ENCODE assay signal across 33 cellular contexts in the genomic region with DNA sequence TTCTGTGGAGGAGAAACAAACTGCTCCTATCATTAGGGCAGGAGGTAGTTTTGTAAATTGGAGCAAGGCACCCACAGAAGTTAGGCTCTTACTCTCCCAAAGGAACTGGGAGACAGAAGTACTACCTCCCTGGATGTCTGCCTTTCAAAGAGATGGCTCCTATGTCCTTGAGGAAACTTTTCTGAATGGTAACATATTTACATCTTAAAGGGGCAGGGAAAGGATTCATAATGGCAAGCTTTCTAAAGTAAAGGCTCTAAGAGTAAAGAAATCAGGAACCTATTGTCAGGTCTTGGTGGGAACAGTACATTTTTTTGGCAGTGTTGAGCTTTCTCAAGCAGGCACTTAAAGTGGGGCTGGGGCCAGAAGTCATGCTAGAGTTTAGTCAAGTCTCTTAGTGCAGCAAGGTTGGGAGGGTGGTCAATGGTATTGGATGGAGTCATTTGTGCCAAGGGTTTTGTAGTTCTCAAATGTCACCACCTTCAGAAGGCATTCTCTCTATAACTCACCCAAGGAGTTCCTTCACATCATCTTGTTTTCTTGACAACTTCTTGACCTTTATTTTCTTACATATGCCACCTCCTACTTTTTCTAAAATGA. TPM values are rescaled to one million over a fixed set of nuclear protein-coding genes. Genes with fewer than 3 reads are reported as not detected.
DNase-seq lines count a peak whose midpoint lies in the region; ATAC-seq lines count a peak whose summit lies in the region.
"Had no signal": no experiment of that assay in that cellular context is flagged by ENCODE, and none has a peak within 500 bp of the region (broad histone marks: within the 10 kb centered on the region; RNA-seq: fewer than 3 reads in every experiment).

No MANE protein-coding gene starts in this region.

- H2BK12ac ChIP-seq in neuronal stem cell (ENCODE audit: low read length) = no peak overlapping the region

- no peak overlapping the region for H4K8ac ChIP-seq in neuronal stem cell (ENCODE audit: low read depth, low read length)

- H3K9me3 ChIP-seq in neuronal stem cell (replicated peaks in 1 of 2; ENCODE audit: control insufficient read depth in 2 of 2, insufficient read depth in 1 of 2, low read depth in 1 of 2, low read length in 2 of 2) = no peaks in the 10 kb centered on the region
- H3K9me3 ChIP-seq: heart left ventricle, neutrophil, prostate gland, right lobe of liver, spleen, upper lobe of left lung had no signal

- no peaks in the 10 kb centered on the region for H3K79me1 ChIP-seq in neuronal stem cell (ENCODE audit: low read depth, low read length)

- no peak overlapping the region for H2AK5ac ChIP-seq in neuronal stem cell (ENCODE audit: low read depth, low read length)

- H3K4me2 ChIP-seq in neuronal stem cell (ENCODE audit: insufficient read depth, low read length, poor library complexity, severe bottlenecking) = no peak overlapping the region

- H3K4me1 Mint-ChIP-seq in T-helper 2 cell treated with Interferon-gamma antibody and Interleukin-4, amounts not matched to agents 5 μg/mL and 100 μg/mL, for 36 hours (ENCODE audit: low read depth) = peaks cover 6% of the 10 kb centered on the region
- H3K4me1 Mint-ChIP-seq: T-helper 17 cell had no signal

- no peaks in the 10 kb centered on the region for H3K27me3 Mint-ChIP-seq in T-helper 2 cell treated with Interferon-gamma antibody and Interleukin-4, amounts not matched to agents 5 μg/mL and 100 μg/mL, for 36 hours (ENCODE audit: low read depth)
- H3K27me3 Mint-ChIP-seq: T-helper 17 cell had no signal

- no peak overlapping the region for H3K4me3 ChIP-seq in neuronal stem cell (ENCODE audit: low read length in 2 of 2)
- H3K4me3 ChIP-seq: heart left ventricle, prostate gland, right lobe of liver, spleen, upper lobe of left lung had no signal

- H3K18ac ChIP-seq in neuronal stem cell (ENCODE audit: low read length) = no peak overlapping the region

- DNase-seq in T-helper 2 cell treated with Interferon-gamma antibody and Interleukin-4, amounts not matched to agents 5 μg/mL and 100 μg/mL, for 36 hours (ENCODE audit: low spot score) = peak; percentile 56
- DNase-seq in T-helper 2 cell = no peak
- peak; percentile 21 for DNase-seq in stimulated activated CD4-positive, alpha-beta T cell treated with anti-CD3 and anti-CD28 coated beads, Interleukin-1b, Interleukin-23, amount 100 ng/mL, for 48 hours
- no peak for DNase-seq in stimulated activated CD4-positive, alpha-beta T cell treated with anti-CD3 and anti-CD28 coated beads, Interleukin-12 subunit alpha, Interleukin-12 subunit beta, amount 100 ng/mL, for 4 hours
- DNase-seq in neuronal stem cell (ENCODE audit: low spot score) = no peak
- no peak for DNase-seq in UCSD-AML1 (lab: John Stamatoyannopoulos, UW; ENCODE audit: unreplicated experiment)
- no peak for DNase-seq in activated CD8-positive, alpha-beta memory T cell treated with anti-CD3 and anti-CD28 coated beads, Interleukin-2, amount 50 U/mL, for 48 hours
- DNase-seq: activated gamma-delta T cell treated with Interleukin-2 at 50 U/mL for 16 hours; C1 segment of cervical spinal cord; COR-L47; foreskin melanocyte; H7; heart left ventricle; Karpas-422; left ventricle myocardium superior; NCI-H1417 treated with DMSO at 0.1 percent for 48 hours; NCI-H2081; NCI-H2227 treated with DMSO at 0.1 percent for 48 hours; NCI-H526 treated with DMSO at 0.1 percent for 48 hours; NK-92 treated with Interleukin-12 subunit alpha and Interleukin-12 subunit beta, amount 100 ng/mL, for 24 hours; right lobe of liver; spleen; stimulated activated CD4-positive, alpha-beta T cell treated with anti-CD3 and anti-CD28 coated beads, Interleukin-2, amount 100 ng/mL, for 48 hours; T-helper 17 cell had no signal

- H3K4me3 Mint-ChIP-seq in T-helper 2 cell treated with Interferon-gamma antibody and Interleukin-4, amounts not matched to agents 5 μg/mL and 100 μg/mL, for 36 hours = no peak overlapping the region
- H3K4me3 Mint-ChIP-seq: T-helper 17 cell had no signal

- ATAC-seq in GM21515 (IDR thresholded peaks at IDR 0.05; ENCODE audit: unreplicated experiment) = no peak
- ATAC-seq: heart left ventricle, HepG2, left ventricle myocardium superior, right lobe of liver, Right ventricle myocardium inferior, SK-N-SH treated with all-trans-retinoic acid at 6 μM for 48 hours, T-helper 17 cell had no signal

- no peak overlapping the region for H3K27ac ChIP-seq in neuronal stem cell (replicated peaks; ENCODE audit: low read length)
- H3K27ac ChIP-seq: 22Rv1, heart left ventricle, HL-60, neutrophil, prostate gland, right lobe of liver, spleen, upper lobe of left lung had no signal

- no peak overlapping the region for H2BK15ac ChIP-seq in neuronal stem cell (ENCODE audit: low read length)

- H3K9ac ChIP-seq in neuronal stem cell (ENCODE audit: low read depth, low read length, poor library complexity) = no peak overlapping the region

- no peak overlapping the region for H3K23ac ChIP-seq in neuronal stem cell (ENCODE audit: low read depth, low read length, poor library complexity)

- H3K36me3 Mint-ChIP-seq in T-helper 2 cell treated with Interferon-gamma antibody and Interleukin-4, amounts not matched to agents 5 μg/mL and 100 μg/mL, for 36 hours (ENCODE audit: low read depth) = no peaks in the 10 kb centered on the region

- H2BK5ac ChIP-seq in neuronal stem cell (ENCODE audit: low read length) = no peak overlapping the region

- H2BK120ac ChIP-seq in neuronal stem cell (ENCODE audit: low read depth, low read length) = no peak overlapping the region

- no peaks in the 10 kb centered on the region for H3K27me3 ChIP-seq in neuronal stem cell (ENCODE audit: control insufficient read depth in 3 of 3, insufficient read depth in 3 of 3, low read depth in 1 of 3, low read length in 3 of 3)
- H3K27me3 ChIP-seq: heart left ventricle, right lobe of liver, spleen, upper lobe of left lung had no signal

- H3K9me3 Mint-ChIP-seq in T-helper 2 cell treated with Interferon-gamma antibody and Interleukin-4, amounts not matched to agents 5 μg/mL and 100 μg/mL, for 36 hours = no peaks in the 10 kb centered on the region

- no peaks in the 10 kb centered on the region for H3K36me3 ChIP-seq in neuronal stem cell (replicated peaks in 1 of 2; ENCODE audit: control insufficient read depth in 2 of 2, insufficient read depth in 2 of 2, low read length in 2 of 2)
- H3K36me3 ChIP-seq: heart left ventricle, neutrophil, prostate gland, right lobe of liver, spleen, upper lobe of left lung had no signal

- H2AFZ ChIP-seq in neuronal stem cell (ENCODE audit: low read length) = peak overlapping the region; percentile 6

- H4K91ac ChIP-seq in neuronal stem cell (ENCODE audit: low read depth, low read length, poor library complexity) = no peak overlapping the region

- peaks cover 0 to 2% of the 10 kb centered on the region in 2 donors for H3K4me1 ChIP-seq in neuronal stem cell (ENCODE audit: control insufficient read depth in 2 of 2, insufficient read depth in 1 of 2, low read depth in 1 of 2, low read length in 2 of 2)
- H3K4me1 ChIP-seq: heart left ventricle, prostate gland, right lobe of liver, spleen, upper lobe of left lung had no signal

- H3K4ac ChIP-seq in neuronal stem cell (ENCODE audit: low read length) = no peak overlapping the region

- H3K27ac Mint-ChIP-seq in T-helper 2 cell treated with Interferon-gamma antibody and Interleukin-4, amounts not matched to agents 5 μg/mL and 100 μg/mL, for 36 hours = peak overlapping the region; percentile 34
- H3K27ac Mint-ChIP-seq: T-helper 17 cell had no signal

- no peak overlapping the region for H3K14ac ChIP-seq in neuronal stem cell (ENCODE audit: low read length)

RNA-seq across cellular contexts. Expression of gene NDFIP1, which starts 26.3 kb away (rescaled TPM):
- 29.0 TPM for polyA plus RNA-seq in neuronal stem cell (2013, experiment 1 of 2)
- 29.1 TPM for polyA plus RNA-seq in neuronal stem cell (2013, experiment 2 of 2)

Comparison
In these comparisons a context has a peak if more than half of its experiments do, and no peak if none do; other contexts are left out.
1. DNase-seq: peak in T-helper 2 cell treated with Interferon-gamma antibody and Interleukin-4, amounts not matched to agents 5 μg/mL and 100 μg/mL, for 36 hours (single experiment) and stimulated activated CD4-positive, alpha-beta T cell treated with anti-CD3 and anti-CD28 coated beads, Interleukin-1b, Interleukin-23, amount 100 ng/mL, for 48 hours (single experiment); none in T-helper 2 cell (0 of 5), stimulated activated CD4-positive, alpha-beta T cell treated with anti-CD3 and anti-CD28 coated beads, Interleukin-12 subunit alpha, Interleukin-12 subunit beta, amount 100 ng/mL, for 4 hours (single experiment), neuronal stem cell (single experiment), UCSD-AML1 (single experiment) and activated CD8-positive, alpha-beta memory T cell treated with anti-CD3 and anti-CD28 coated beads, Interleukin-2, amount 50 U/mL, for 48 hours (single experiment).